Comparison of ENCODE assay signal across 8 cellular contexts in genomic region chr12:48816148-48816854, GRCh38. TPM values are rescaled to one million over a fixed set of nuclear protein-coding genes. Genes with fewer than 3 reads are reported as not detected.
DNase-seq lines count a peak whose midpoint lies in the region; ATAC-seq lines count a peak whose summit lies in the region.

No MANE protein-coding gene starts in this region.

- H3K27me3 ChIP-seq in subcutaneous abdominal adipose tissue (ENCODE audit: control insufficient read depth in 5 of 5, insufficient read depth in 4 of 5, low read length in 5 of 5), result peaks cover 0 to 11% (median 2%) of the 10 kb centered on the region in 5 donors

- H3K27ac Mint-ChIP-seq in activated CD4-positive, alpha-beta memory T cell treated with anti-CD3 and anti-CD28 coated beads for 36 hours, result no peak overlapping the region

- H3K4me3 Mint-ChIP-seq in activated T-cell treated with anti-CD3 and anti-CD28 coated beads, Interleukin-2, amount 50 U/mL, for 4 hours, result peak overlapping the region; percentile 85
- H3K4me3 Mint-ChIP-seq in activated CD4-positive, alpha-beta memory T cell treated with anti-CD3 and anti-CD28 coated beads for 36 hours, result peak overlapping the region; percentile 88

- DNase-seq in activated T-cell treated with anti-CD3 and anti-CD28 coated beads, Interleukin-2, amount 50 U/mL, for 4 hours, result no peak
- DNase-seq in activated T-cell treated with anti-CD3 and anti-CD28 coated beads, Interleukin-2, amount 50 U/mL, for 1 hour, result no peak
- DNase-seq in activated CD4-positive, alpha-beta memory T cell treated with anti-CD3 and anti-CD28 coated beads for 36 hours, result no peak
- DNase-seq in HUDEP-2 (lab: John Stamatoyannopoulos, UW; ENCODE audit: unreplicated experiment in 76 of 76), result no peak
- no peak for DNase-seq in stimulated activated naive CD4-positive, alpha-beta T cell treated with Interleukin-2 at 50 U/mL for 16 hours (lab: John Stamatoyannopoulos, UW)
- DNase-seq in midbrain (lab: John Stamatoyannopoulos, UW), result no peak

- no peaks in the 10 kb centered on the region for H3K36me3 ChIP-seq in subcutaneous abdominal adipose tissue (ENCODE audit: control insufficient read depth in 5 of 5, insufficient read depth in 5 of 5, low read length in 5 of 5)

- POLR2A ChIA-PET in activated CD4-positive, alpha-beta memory T cell treated with anti-CD3 and anti-CD28 coated beads for 36 hours (lab: Charles Lee), result interaction anchor here (0.6 to 1.9 kb wide), 4 partner anchors 36 to 134 kb away, joined by 3 to 7 read pairs (median 6); partner anchors contain the start of genes DDX23 and KANSL2

- intact Hi-C loops in activated CD4-positive, alpha-beta memory T cell treated with anti-CD3 and anti-CD28 coated beads for 36 hours (cut with micrococcal nuclease), result loop anchor here (5.0 kb wide), 1 partner anchor 64 kb away; no protein-coding TSS in a partner anchor

- no peak for ATAC-seq in activated T-cell treated with anti-CD3 and anti-CD28 coated beads, Interleukin-2, amount 50 U/mL, for 4 hours

- peaks cover 6% of the 10 kb centered on the region for H3K27me3 Mint-ChIP-seq in activated T-cell treated with anti-CD3 and anti-CD28 coated beads, Interleukin-2, amount 50 U/mL, for 4 hours (ENCODE audit: low read depth)
- peaks cover 7% of the 10 kb centered on the region for H3K27me3 Mint-ChIP-seq in activated CD4-positive, alpha-beta memory T cell treated with anti-CD3 and anti-CD28 coated beads for 36 hours

- H3K36me3 Mint-ChIP-seq in activated T-cell treated with anti-CD3 and anti-CD28 coated beads, Interleukin-2, amount 50 U/mL, for 4 hours (ENCODE audit: insufficient read depth), result no peaks in the 10 kb centered on the region
- no peaks in the 10 kb centered on the region for H3K36me3 Mint-ChIP-seq in activated CD4-positive, alpha-beta memory T cell treated with anti-CD3 and anti-CD28 coated beads for 36 hours

- peak overlapping the region; percentile 98 for H3K4me3 ChIP-seq in iPS-18c (ENCODE audit: insufficient read depth, low read depth, low read length)
- peak overlapping the region in 4 of 5 donors; percentile 68 to 89 (median 79) for H3K4me3 ChIP-seq in subcutaneous abdominal adipose tissue (ENCODE audit: low read depth in 1 of 5, low read length in 5 of 5)

- H3K9me3 ChIP-seq in iPS-18c (ENCODE audit: control insufficient read depth, insufficient read depth, low read length), result no peaks in the 10 kb centered on the region
- no peaks in the 10 kb centered on the region for H3K9me3 ChIP-seq in subcutaneous abdominal adipose tissue (ENCODE audit: control insufficient read depth in 5 of 5, low read length in 5 of 5)

- H3K9me3 Mint-ChIP-seq in activated T-cell treated with anti-CD3 and anti-CD28 coated beads, Interleukin-2, amount 50 U/mL, for 4 hours, result no peaks in the 10 kb centered on the region
- H3K9me3 Mint-ChIP-seq in activated CD4-positive, alpha-beta memory T cell treated with anti-CD3 and anti-CD28 coated beads for 36 hours, result no peaks in the 10 kb centered on the region

- peaks cover 6 to 47% (median 35%) of the 10 kb centered on the region in 5 donors for H3K4me1 ChIP-seq in subcutaneous abdominal adipose tissue (ENCODE audit: control insufficient read depth in 5 of 5, insufficient read depth in 5 of 5, low read length in 5 of 5)

- peak overlapping the region in 3 of 5 donors; percentile 16 to 90 (median 88) for H3K9ac ChIP-seq in subcutaneous abdominal adipose tissue (ENCODE audit: low read length in 5 of 5)

- H3K4me1 Mint-ChIP-seq in activated T-cell treated with anti-CD3 and anti-CD28 coated beads, Interleukin-2, amount 50 U/mL, for 4 hours (ENCODE audit: low read depth), result peaks cover 35% of the 10 kb centered on the region
- peaks cover 29% of the 10 kb centered on the region for H3K4me1 Mint-ChIP-seq in activated CD4-positive, alpha-beta memory T cell treated with anti-CD3 and anti-CD28 coated beads for 36 hours (ENCODE audit: low read depth)

- H3K27ac ChIP-seq in subcutaneous abdominal adipose tissue (ENCODE audit: low read depth, low read length), result no peak overlapping the region

- CTCF ChIA-PET in activated CD4-positive, alpha-beta memory T cell treated with anti-CD3 and anti-CD28 coated beads for 36 hours (lab: Charles Lee), result interaction anchor here (1.0 to 3.7 kb wide), 8 partner anchors 7 to 198 kb away, joined by 3 to 36 read pairs (median 15); partner anchors contain the start of gene DDX23

RNA-seq across cellular contexts. Expression of gene CACNB3, which starts 2.0 kb away (rescaled TPM):
- total RNA-seq in activated T-cell treated with anti-CD3 and anti-CD28 coated beads, Interleukin-2, amount 50 U/mL, for 4 hours, result 1 to 10 TPM; 1.7 to 3.5 (median 2.3) TPM
- total RNA-seq in activated CD4-positive, alpha-beta memory T cell treated with anti-CD3 and anti-CD28 coated beads for 36 hours, result 10 to 100 TPM; 18.3 to 19.0 TPM

RNA-seq across cellular contexts. Expression of gene ADCY6, which starts 27.4 kb away (rescaled TPM):
- total RNA-seq in activated T-cell treated with anti-CD3 and anti-CD28 coated beads, Interleukin-2, amount 50 U/mL, for 4 hours, result under 1 TPM; 0.22 to 0.53 (median 0.40) TPM
- under 1 TPM; 0.15 to 0.21 TPM for total RNA-seq in activated CD4-positive, alpha-beta memory T cell treated with anti-CD3 and anti-CD28 coated beads for 36 hours

RNA-seq across cellular contexts. Expression of gene DDX23, which starts 35.7 kb away (rescaled TPM):
- 100 to 1,000 TPM; 117 to 127 (median 126) TPM for total RNA-seq in activated T-cell treated with anti-CD3 and anti-CD28 coated beads, Interleukin-2, amount 50 U/mL, for 4 hours
- total RNA-seq in activated CD4-positive, alpha-beta memory T cell treated with anti-CD3 and anti-CD28 coated beads for 36 hours, result 100 to 1,000 TPM; 119 to 121 TPM

RNA-seq across cellular contexts. Expression of gene RND1, which starts 49.4 kb away (rescaled TPM):
- total RNA-seq in activated T-cell treated with anti-CD3 and anti-CD28 coated beads, Interleukin-2, amount 50 U/mL, for 4 hours, result 1 to 10 TPM; 1.3 to 2.2 (median 2.0) TPM
- total RNA-seq in activated CD4-positive, alpha-beta memory T cell treated with anti-CD3 and anti-CD28 coated beads for 36 hours, result 1 to 10 TPM; 2.4 to 3.5 TPM

Comparison
In these comparisons a context has a peak if more than half of its experiments do, and no peak if none do; other contexts are left out.
1. RNA of gene CACNB3, which starts 2.0 kb away (total RNA-seq): 18.3 to 19.0 TPM in activated CD4-positive, alpha-beta memory T cell treated with anti-CD3 and anti-CD28 coated beads for 36 hours; 1.7 to 3.5 TPM in activated T-cell treated with anti-CD3 and anti-CD28 coated beads, Interleukin-2, amount 50 U/mL, for 4 hours; every median in the first group is over 4 times any median in the second.